Comparison of ENCODE assay signal across 8 cellular contexts in the genomic region with DNA sequence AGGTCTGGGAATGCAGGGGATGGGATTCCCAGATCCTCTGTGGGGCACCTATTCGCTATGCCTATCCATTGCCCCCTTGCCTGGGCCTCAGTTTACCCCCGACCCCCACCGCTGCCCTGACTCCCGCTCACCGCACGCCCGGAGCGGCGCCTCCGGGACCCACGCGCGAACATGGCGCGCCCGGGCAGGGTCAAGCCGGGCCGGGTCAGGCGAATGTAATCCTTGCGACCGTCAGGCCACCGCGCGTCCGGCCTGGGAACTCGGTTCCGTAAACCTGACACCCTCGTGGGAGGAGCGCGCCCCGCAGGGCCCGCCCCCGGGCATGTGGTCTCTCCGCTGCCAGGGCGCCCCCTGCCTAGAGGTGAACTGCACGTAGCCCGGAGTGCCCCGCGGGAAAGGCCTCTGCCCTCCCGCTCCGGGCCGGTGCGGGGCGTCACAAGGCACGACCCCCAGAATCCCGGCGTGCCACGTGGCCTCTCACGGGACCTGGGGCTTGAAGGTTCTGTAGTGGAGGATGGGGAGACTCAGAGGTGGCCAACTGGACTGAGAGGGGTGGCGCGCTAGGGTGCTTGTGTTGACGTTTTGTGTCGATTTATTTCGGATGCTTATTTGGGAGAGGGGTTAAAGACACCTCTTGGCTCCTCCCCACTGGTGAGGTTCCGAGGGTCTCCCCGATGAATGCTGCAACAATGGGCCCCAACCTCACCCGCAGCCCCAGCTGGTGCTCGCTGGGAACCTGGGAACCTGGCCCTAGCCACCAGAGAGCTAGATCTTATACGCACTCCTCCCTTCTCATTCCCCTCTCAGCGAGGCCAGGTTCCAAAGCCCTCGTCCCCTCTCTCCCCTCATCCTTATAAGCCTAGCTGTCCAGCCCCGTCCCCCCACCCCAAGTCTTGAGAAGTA. TPM values are rescaled to one million over a fixed set of nuclear protein-coding genes. Genes with fewer than 3 reads are reported as not detected.
DNase-seq lines count a peak whose midpoint lies in the region; ATAC-seq, FAIRE-seq and TF ChIP-seq lines count a peak whose summit lies in the region.

A gene with protein sequence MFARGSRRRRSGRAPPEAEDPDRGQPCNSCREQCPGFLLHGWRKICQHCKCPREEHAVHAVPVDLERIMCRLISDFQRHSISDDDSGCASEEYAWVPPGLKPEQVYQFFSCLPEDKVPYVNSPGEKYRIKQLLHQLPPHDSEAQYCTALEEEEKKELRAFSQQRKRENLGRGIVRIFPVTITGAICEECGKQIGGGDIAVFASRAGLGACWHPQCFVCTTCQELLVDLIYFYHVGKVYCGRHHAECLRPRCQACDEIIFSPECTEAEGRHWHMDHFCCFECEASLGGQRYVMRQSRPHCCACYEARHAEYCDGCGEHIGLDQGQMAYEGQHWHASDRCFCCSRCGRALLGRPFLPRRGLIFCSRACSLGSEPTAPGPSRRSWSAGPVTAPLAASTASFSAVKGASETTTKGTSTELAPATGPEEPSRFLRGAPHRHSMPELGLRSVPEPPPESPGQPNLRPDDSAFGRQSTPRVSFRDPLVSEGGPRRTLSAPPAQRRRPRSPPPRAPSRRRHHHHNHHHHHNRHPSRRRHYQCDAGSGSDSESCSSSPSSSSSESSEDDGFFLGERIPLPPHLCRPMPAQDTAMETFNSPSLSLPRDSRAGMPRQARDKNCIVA (minus strand): TSS at position 249 of the 903 bp plus-strand sequence. CDS start 76 bp downstream, at position 173.

- peaks cover 0 to 2% of the 10 kb centered on the region in 2 donors for H3K9me3 ChIP-seq in lung (ENCODE audit: control insufficient read depth in 2 of 2, insufficient read depth in 1 of 2, low read length in 1 of 2)

- H3K36me3 ChIP-seq in lung (ENCODE audit: control insufficient read depth in 2 of 2, insufficient read depth in 2 of 2, low read length in 2 of 2), result peaks cover 0 to 5% of the 10 kb centered on the region in 2 donors

- no peaks in the 10 kb centered on the region for H3K4me1 ChIP-seq in lung (ENCODE audit: control insufficient read depth in 2 of 2, insufficient read depth in 2 of 2, low read length in 2 of 2)

- TF ChIP-seq CTCF in D721Med (IDR thresholded peaks at IDR 0.05; ENCODE audit: insufficient read depth, missing control alignments) (peak; percentile 29), dorsolateral prefrontal cortex (IDR thresholded peaks at IDR 0.05 in 54 of 56, conservative IDR thresholded peaks at IDR 0.05 in 2 of 56; ENCODE audit: low read depth in 1 of 56, partially characterized antibody in 56 of 56) (peak in 48 of 56 donors; percentile 16 to 62 (median 42)), lung (IDR thresholded peaks at IDR 0.05; ENCODE audit: control extremely low read depth, extremely low read depth) (peak; percentile 39)

- intact Hi-C loops in dorsolateral prefrontal cortex (cut with DNase I), result loop anchor here in 1 of 2 donors (2.0 kb wide), 1 partner anchor 16 kb away; a partner anchor contains a TSS

- H3K27me3 ChIP-seq in dorsolateral prefrontal cortex, result peaks cover 0 to 35% (median 0%) of the 10 kb centered on the region in 45 donors
- H3K27me3 ChIP-seq in lung (ENCODE audit: control insufficient read depth, insufficient read depth), result no peaks in the 10 kb centered on the region

- ATAC-seq in lung (ENCODE audit: insufficient read depth, low FRiP score) (peak; percentile 22), HG02970 (IDR thresholded peaks at IDR 0.05; ENCODE audit: low FRiP score, unreplicated experiment) (no peak)

- peak within 1 kb of the TSS in 53 of 59 donors; percentile 4 to 85 (median 67) for H3K27ac ChIP-seq in dorsolateral prefrontal cortex
- H3K27ac ChIP-seq in lung (ENCODE audit: low read depth in 1 of 2, low read length in 1 of 2), result peak within 1 kb of the TSS; percentile 76 to 90

- 30 to 44% methylated on average over 11 to 62 of the region's 62 CpGs for WGBS in lung, 2 donors

- no peak for FAIRE-seq in D721Med (lab: Jason Lieb, UNC)

- H3K4me3 ChIP-seq in dorsolateral prefrontal cortex (peak within 1 kb of the TSS; percentile 15 to 68 (median 46)), lung (peak within 1 kb of the TSS; percentile 56)

- DNase-seq in D721Med (ENCODE audit: insufficient read length, low spot score) (no peak), HCEC 1CT (peak; percentile 68), NCI-H2171 (lab: John Stamatoyannopoulos, UW) (peak; percentile 43), dorsolateral prefrontal cortex (peak in 8 of 10 donors; percentile 39 to 72 (median 51)), lung (ENCODE audit: low spot score) (peak; percentile 82)
- peak; percentile 81 for DNase-seq in activated CD4-positive, alpha-beta T cell treated with anti-CD3 and anti-CD28 coated beads for 48 hours
- DNase-seq in stimulated activated CD8-positive, alpha-beta memory T cell treated with anti-CD3 and anti-CD28 coated beads, Interleukin-4, amount 100 ng/mL, for 4 hours (ENCODE audit: low read depth in 2 of 2, low spot score in 1 of 2), result peak; percentile 47 to 51

RNA-seq across cellular contexts. Expression of the gene that starts here (rescaled TPM):
- total RNA-seq in dorsolateral prefrontal cortex (1 to 10 TPM; 1.1 to 9.3 (median 3.5) TPM), lung (10 to 100 TPM; 10.0 to 16.3 TPM)
- polyA plus RNA-seq in lung, result 10 to 100 TPM in 1 of 2 donors, 1 to 10 TPM in 1; 7.6 to 12.7 TPM
